In genomic region chr9:123471843-123472570, GRCh38 we compare ENCODE assay signal across 25 cellular contexts.
A peak's percentile ranks its signal among the peaks of the same experiment; 100 is the strongest.
DNase-seq lines count a peak whose midpoint lies in the region; ATAC-seq and TF ChIP-seq lines count a peak whose summit lies in the region.
"Had no signal": no experiment of that assay in that cellular context is flagged by ENCODE, and none has a peak within 500 bp of the region (broad histone marks: within the 10 kb centered on the region; RNA-seq: fewer than 3 reads in every experiment).

No MANE protein-coding gene starts in this region.

- no peak for TF ChIP-seq CTCF in CD14-positive monocyte (IDR thresholded peaks at IDR 0.05)
- TF ChIP-seq CTCF in WTC11 (IDR thresholded peaks at IDR 0.05) = no peak
- TF ChIP-seq CTCF in neutrophil (IDR thresholded peaks at IDR 0.05) = no peak

- POLR2A ChIA-PET in WTC11 (lab: Charles Lee) = interaction anchor here (0.9 kb wide), 1 partner anchor 10 kb away, joined by 3 read pairs; no protein-coding TSS in a partner anchor

- H3K27me3 ChIP-seq in neutrophil = no peaks in the 10 kb centered on the region
- H3K27me3 ChIP-seq: BE2C, Peyer's patch, SJCRH30 had no signal

- no peaks in the 10 kb centered on the region for H3K9me3 ChIP-seq in neutrophil
- H3K9me3 ChIP-seq: A549, BE2C, HAP-1, Peyer's patch, SJCRH30 had no signal

- H3K27me3 Mint-ChIP-seq in CD14-positive monocyte (ENCODE audit: low read depth in 3 of 3) (no peaks in the 10 kb centered on the region), WTC11 (ENCODE audit: low read depth) (no peaks in the 10 kb centered on the region)
- H3K27me3 Mint-ChIP-seq: CD4-positive, alpha-beta T cell had no signal

- no peaks in the 10 kb centered on the region for H3K36me3 ChIP-seq in neutrophil
- H3K36me3 ChIP-seq: BE2C, HAP-1, Peyer's patch, SJCRH30 had no signal

- H3K4me1 ChIP-seq in neutrophil (ENCODE audit: control insufficient read depth in 1 of 2, insufficient read depth in 1 of 2, low read depth in 1 of 2, low read length in 1 of 2) = peaks cover 26 to 32% of the 10 kb centered on the region in 2 experiments
- H3K4me1 ChIP-seq: HAP-1, Peyer's patch, SJCRH30 had no signal

- CTCF ChIA-PET in WTC11 (lab: Charles Lee) = interaction anchor here (1.0 to 1.3 kb wide), 3 partner anchors 64 to 569 kb away, joined by 3 to 4 read pairs (median 3); no protein-coding TSS in a partner anchor

- H3K9me3 Mint-ChIP-seq in CD14-positive monocyte = peaks cover 0 to 1% (median 0%) of the 10 kb centered on the region in 7 donors
- H3K9me3 Mint-ChIP-seq in WTC11 = no peaks in the 10 kb centered on the region
- H3K9me3 Mint-ChIP-seq: CD4-positive, alpha-beta T cell; GM23338 had no signal

- intact Hi-C loops in CD14-positive monocyte (cut with micrococcal nuclease) = no loop called here

- no peak for ATAC-seq in WTC11
- no peak for ATAC-seq in GM21526 (IDR thresholded peaks at IDR 0.05; ENCODE audit: low FRiP score, unreplicated experiment)
- no peak for ATAC-seq in GM21576 (IDR thresholded peaks at IDR 0.05; ENCODE audit: unreplicated experiment)
- ATAC-seq in HG02623 (IDR thresholded peaks at IDR 0.05; ENCODE audit: unreplicated experiment) = no peak
- ATAC-seq: A549 had no signal

- peak overlapping the region; percentile 7 for H3K27ac ChIP-seq in neutrophil
- H3K27ac ChIP-seq: A549, KMS-11, Peyer's patch, SJCRH30 had no signal

- H3K27ac Mint-ChIP-seq in CD14-positive monocyte (peak overlapping the region in 5 of 7 donors; percentile 27 to 86 (median 50)), WTC11 (peak overlapping the region; percentile 46)
- H3K27ac Mint-ChIP-seq: CD4-positive, alpha-beta T cell had no signal

- no peak overlapping the region for H3K4me3 Mint-ChIP-seq in CD14-positive monocyte
- no peak overlapping the region for H3K4me3 Mint-ChIP-seq in WTC11
- H3K4me3 Mint-ChIP-seq: CD4-positive, alpha-beta T cell; GM23338 had no signal

- DNase-seq in CD14-positive monocyte (ENCODE audit: low spot score) = no peak
- DNase-seq in KBM-7 = peak; percentile 10
- DNase-seq in WTC11 (ENCODE audit: low spot score) = no peak
- no peak for DNase-seq in activated effector memory CD4-positive, alpha-beta T cell treated with Interleukin-2 at 50 U/mL for 16 hours
- DNase-seq: BE2C; CD4-positive, alpha-beta T cell; COR-L47; DMS 273 treated with DMSO at 0.1 percent for 48 hours; DMS79 treated with DMSO at 0.1 percent for 48 hours; NCI-H1092; NCI-H1436; NCI-H187 treated with DMSO at 0.1 percent for 48 hours; NCI-H510A; NCI-H748 treated with DMSO at 0.1 percent for 48 hours; Peyer's patch; SJCRH30; SW 1271 had no signal

- peaks cover 19 to 44% of the 10 kb centered on the region in 2 donors for H3K36me3 Mint-ChIP-seq in CD14-positive monocyte
- no peaks in the 10 kb centered on the region for H3K36me3 Mint-ChIP-seq in WTC11

- in situ Hi-C loops in KBM-7 (cut with MboI; ENCODE audit: low pct_unique_long_range_greater_than_20kb, low sequenced_read_pairs) = no loop called here

- H3K4me1 Mint-ChIP-seq in CD14-positive monocyte = peaks cover 31% of the 10 kb centered on the region
- H3K4me1 Mint-ChIP-seq in WTC11 = peaks cover 3% of the 10 kb centered on the region; the same call in 1 of the 2 replicates

- no peak overlapping the region for H3K4me3 ChIP-seq in neutrophil (ENCODE audit: low read depth in 1 of 2, low read length in 1 of 2)
- H3K4me3 ChIP-seq: A549, GM23338, HAP-1, Peyer's patch, SJCRH30 had no signal

TF ChIP-seq in WTC11, 78 proteins besides CTCF, POLR2A, EP300 and RAD21:
- TF ChIP-seq ZMAT4 (CRISPR knock-in tag; IDR thresholded peaks at IDR 0.05) (no peak), RELA (CRISPR knock-in tag; IDR thresholded peaks at IDR 0.05; ENCODE audit: borderline replicate concordance) (no peak), ZBTB21 (CRISPR knock-in tag; IDR thresholded peaks at IDR 0.05; ENCODE audit: borderline replicate concordance) (no peak), GABPB1 (CRISPR knock-in tag; IDR thresholded peaks at IDR 0.05) (no peak), KAT7 (CRISPR knock-in tag; IDR thresholded peaks at IDR 0.05; ENCODE audit: borderline replicate concordance) (no peak), ZNF232 (CRISPR knock-in tag; IDR thresholded peaks at IDR 0.05) (no peak), E2F5 (CRISPR knock-in tag; IDR thresholded peaks at IDR 0.05) (no peak), CREM (CRISPR knock-in tag; IDR thresholded peaks at IDR 0.05) (no peak), ZNF512 (CRISPR knock-in tag; IDR thresholded peaks at IDR 0.05; ENCODE audit: borderline replicate concordance) (no peak)
